Comparison of ENCODE assay signal across 22 cellular contexts in genomic region chr19:49271080-49271753, GRCh38.
"Had no signal": no experiment of that assay in that cellular context is flagged by ENCODE, and none has a peak within 500 bp of the region (broad histone marks: within the 10 kb centered on the region; RNA-seq: fewer than 3 reads in every experiment).

No MANE protein-coding gene starts in this region.

- DNase-seq: activated CD4-positive, alpha-beta T cell treated with anti-CD3 and anti-CD28 coated beads, Interleukin-2, amount 10 ng/mL, durations not matched to agents 7 days and 5 days; activated CD8-positive, alpha-beta memory T cell treated with anti-CD3 and anti-CD28 coated beads, Interleukin-2, amount 50 U/mL, for 4 hours; activated effector memory CD4-positive, alpha-beta T cell treated with Interleukin-2 at 50 U/mL for 16 hours; activated naive CD4-positive, alpha-beta T cell treated with anti-CD3 and anti-CD28 coated beads, Interleukin-2, amount 10 ng/mL, durations not matched to agents 7 days and 5 days; activated naive CD8-positive, alpha-beta T cell treated with anti-CD3 and anti-CD28 coated beads, Interleukin-2, amount 50 U/mL, for 24 hours; activated T-cell treated with anti-CD3 and anti-CD28 coated beads, Interleukin-2, amount 50 U/mL, for 48 hours; anterior cingulate cortex; cerebellar nuclear complex; effector CD4-positive, alpha-beta T cell; foreskin melanocyte; glutamatergic neuron; kidney glomerular epithelial cell; left ventricle myocardium superior; natural killer cell; pancreas; right lobe of liver; small intestine; stimulated activated CD4-positive, alpha-beta T cell treated with anti-CD3 and anti-CD28 coated beads, Interleukin-4, amount 100 ng/mL, for 1 hour; stomach; T1000; testis; upper lobe of left lung had no signal

- H3K4me1 ChIP-seq: pancreas, right lobe of liver, stomach, testis, upper lobe of left lung had no signal

- H3K27me3 ChIP-seq: pancreas, right lobe of liver, stomach, testis, upper lobe of left lung had no signal

- H3K9me3 ChIP-seq: right lobe of liver, testis had no signal

- ATAC-seq: left ventricle myocardium superior, natural killer cell, pancreas, right lobe of liver had no signal

- H3K27ac ChIP-seq: pancreas, right lobe of liver, stomach, testis, upper lobe of left lung had no signal

- H3K4me3 ChIP-seq: pancreas, right lobe of liver, stomach, testis, upper lobe of left lung had no signal

- H3K36me3 ChIP-seq: pancreas, right lobe of liver, stomach, upper lobe of left lung had no signal
